Comparison of ENCODE assay signal across 18 cellular contexts in the genomic region with DNA sequence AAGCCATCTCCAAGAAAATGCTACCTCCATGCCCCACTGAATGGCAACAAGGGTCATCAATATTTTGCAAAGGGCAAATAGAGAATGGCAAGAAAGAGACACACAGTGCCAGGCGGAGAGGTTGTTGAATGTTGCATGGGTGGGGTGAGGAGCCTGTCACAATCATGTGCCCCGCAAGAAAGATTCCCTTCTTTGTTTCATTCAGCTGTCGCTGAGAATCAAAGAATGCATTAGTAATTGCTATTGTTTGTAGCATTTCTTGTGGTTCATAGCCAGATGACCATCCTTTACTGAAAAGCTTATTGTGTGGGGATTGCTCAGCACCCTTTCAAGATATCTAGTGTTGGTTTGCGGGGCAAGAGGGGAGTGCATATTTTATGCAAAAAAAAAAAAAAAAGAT.
DNase-seq lines count a peak whose midpoint lies in the region; ATAC-seq and TF ChIP-seq lines count a peak whose summit lies in the region.
"Had no signal": no experiment of that assay in that cellular context is flagged by ENCODE, and none has a peak within 500 bp of the region (broad histone marks: within the 10 kb centered on the region; RNA-seq: fewer than 3 reads in every experiment).

No MANE protein-coding gene starts in this region.

- POLR2A ChIA-PET in CD8-positive, alpha-beta T cell (lab: Charles Lee): no interaction called here

- TF ChIP-seq POLR2A in testis (IDR thresholded peaks at IDR 0.05): no peak

- no peaks in the 10 kb centered on the region for H3K36me3 ChIP-seq in testis (ENCODE audit: low read depth, missing control alignments)
- H3K36me3 ChIP-seq in CD8-positive, alpha-beta T cell (ENCODE audit: insufficient read depth, low read length): no peaks in the 10 kb centered on the region

- peak overlapping the region; percentile 21 for H3K27ac Mint-ChIP-seq in neural crest cell (ENCODE audit: unreplicated experiment)
- H3K27ac Mint-ChIP-seq in CD8-positive, alpha-beta T cell: no peak overlapping the region
- H3K27ac Mint-ChIP-seq: CD4-positive, alpha-beta T cell had no signal

- H3K4me1 ChIP-seq in testis: peaks cover 5% of the 10 kb centered on the region
- H3K4me1 ChIP-seq in CD8-positive, alpha-beta T cell (ENCODE audit: insufficient read depth, low read length): no peaks in the 10 kb centered on the region

- intact Hi-C loops in testis (cut with DNase I; ENCODE audit: low total_unique reads): no loop called here
- intact Hi-C loops in CD8-positive, alpha-beta T cell (cut with DNase I, micrococcal nuclease): no loop called here

- H3K4me3 ChIP-seq in testis: no peak overlapping the region
- H3K4me3 ChIP-seq in CD8-positive, alpha-beta T cell (ENCODE audit: low read depth, low read length): no peak overlapping the region

- H3K9me3 ChIP-seq in testis: no peaks in the 10 kb centered on the region
- no peaks in the 10 kb centered on the region for H3K9me3 ChIP-seq in CD8-positive, alpha-beta T cell (ENCODE audit: low read length)

- no peak overlapping the region for H3K4me3 Mint-ChIP-seq in neural crest cell
- no peak overlapping the region for H3K4me3 Mint-ChIP-seq in CD8-positive, alpha-beta T cell
- H3K4me3 Mint-ChIP-seq: CD4-positive, alpha-beta T cell had no signal

- peaks cover 7% of the 10 kb centered on the region for H3K36me3 Mint-ChIP-seq in neural crest cell (ENCODE audit: low read depth)
- no peaks in the 10 kb centered on the region for H3K36me3 Mint-ChIP-seq in CD8-positive, alpha-beta T cell

- peaks cover 9% of the 10 kb centered on the region for H3K9me3 Mint-ChIP-seq in neural crest cell
- no peaks in the 10 kb centered on the region for H3K9me3 Mint-ChIP-seq in CD8-positive, alpha-beta T cell
- H3K9me3 Mint-ChIP-seq: CD4-positive, alpha-beta T cell had no signal

- CTCF ChIA-PET in CD8-positive, alpha-beta T cell (lab: Charles Lee): no interaction called here

- WGBS in testis, 2 donors: 72 to 82% methylated on average over 4 of the region's 4 CpGs

- TF ChIP-seq CTCF in neural crest cell (conservative IDR thresholded peaks at IDR 0.05) (no peak), testis (IDR thresholded peaks at IDR 0.05) (no peak)
- no peak for TF ChIP-seq CTCF in CD8-positive, alpha-beta T cell (IDR thresholded peaks at IDR 0.05)

- ATAC-seq in CD8-positive, alpha-beta T cell: no peak
- ATAC-seq: HepG2, Panc1, Right ventricle myocardium inferior had no signal

- peaks cover 62% of the 10 kb centered on the region for H3K4me1 Mint-ChIP-seq in neural crest cell
- H3K4me1 Mint-ChIP-seq in CD8-positive, alpha-beta T cell (ENCODE audit: low read depth): peaks cover 5% of the 10 kb centered on the region

- H3K27ac ChIP-seq in testis: no peak overlapping the region
- H3K27ac ChIP-seq in CD8-positive, alpha-beta T cell (ENCODE audit: low read depth, low read length): no peak overlapping the region

- no peaks in the 10 kb centered on the region for H3K27me3 Mint-ChIP-seq in neural crest cell (ENCODE audit: low read depth)
- H3K27me3 Mint-ChIP-seq in CD8-positive, alpha-beta T cell (ENCODE audit: low read depth): peaks cover 24% of the 10 kb centered on the region

- H3K27me3 ChIP-seq in testis: no peaks in the 10 kb centered on the region
- H3K27me3 ChIP-seq in CD8-positive, alpha-beta T cell (ENCODE audit: insufficient read depth, low read length): no peaks in the 10 kb centered on the region

- DNase-seq in amygdala (lab: John Stamatoyannopoulos, UW) (peak in 34 of 56 donors; percentile 23 to 87 (median 54)), globus pallidus (ENCODE audit: low spot score) (peak; percentile 97), neural crest cell (ENCODE audit: low read depth, low spot score) (no peak), testis (peak; percentile 36), SK-N-DZ (ENCODE audit: low spot score) (no peak), NCI-H345 (lab: John Stamatoyannopoulos, UW) (no peak)
- no peak for DNase-seq in CD8-positive, alpha-beta T cell
- DNase-seq: AML-193; CD4-positive, alpha-beta T cell; DMS 273 treated with DMSO at 0.1 percent for 48 hours; H7; MM.1S; NCI-H187 treated with DMSO at 0.1 percent for 48 hours; NCI-H2171; NCI-H774 had no signal

Comparison
In these comparisons a context has a peak if more than half of its experiments do, and no peak if none do; other contexts are left out.
1. DNase-seq: peak in amygdala (34 of 56), globus pallidus (single experiment) and testis (single experiment); none in neural crest cell (single experiment), SK-N-DZ (single experiment), NCI-H345 (single experiment) and CD8-positive, alpha-beta T cell (0 of 7).